9 cellular contexts compared by ENCODE assay signal in the genomic region with DNA sequence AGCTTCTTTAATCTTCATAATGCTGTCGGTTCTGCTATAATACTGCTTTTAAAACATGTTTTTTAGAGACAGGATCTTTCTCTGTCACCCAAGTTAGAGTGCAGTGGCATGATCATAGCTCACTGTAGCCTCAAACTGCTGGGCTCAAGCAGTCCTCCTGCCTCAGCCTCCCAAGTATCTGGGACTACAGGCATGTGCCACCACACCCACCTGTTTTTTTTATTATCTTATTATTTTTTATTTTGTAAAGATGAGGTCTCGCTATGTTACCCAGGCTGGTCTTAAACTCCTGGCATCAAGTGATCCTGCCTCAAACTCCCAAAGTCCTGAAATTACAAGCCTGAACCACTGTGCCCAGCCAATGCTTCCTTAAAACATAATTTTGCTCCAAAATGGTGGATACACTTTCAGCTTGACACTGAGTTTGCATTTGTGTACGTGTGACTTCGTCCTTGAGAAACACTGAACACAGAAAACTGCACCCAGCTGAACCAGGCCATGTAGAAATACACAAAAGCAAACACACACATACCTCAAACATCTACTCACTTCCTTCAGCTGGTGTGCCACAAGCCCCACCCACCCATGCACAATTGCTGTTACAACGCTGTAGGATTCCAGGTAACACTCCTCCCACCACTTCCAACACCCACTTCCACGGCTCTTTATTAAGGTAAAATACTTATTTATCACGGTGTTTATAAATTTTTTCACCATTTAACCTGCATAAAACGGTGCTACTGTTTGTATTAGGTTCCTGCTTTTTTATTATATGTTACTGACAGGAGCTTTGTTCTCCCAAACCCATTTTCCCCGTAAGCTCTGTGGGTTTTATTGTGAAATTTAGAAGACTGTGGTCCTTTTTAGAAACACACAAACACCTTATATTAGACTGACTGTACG.
DNase-seq lines count a peak whose midpoint lies in the region; ATAC-seq and TF ChIP-seq lines count a peak whose summit lies in the region.
"Had no signal": no experiment of that assay in that cellular context is flagged by ENCODE, and none has a peak within 500 bp of the region (broad histone marks: within the 10 kb centered on the region; RNA-seq: fewer than 3 reads in every experiment).

No MANE protein-coding gene starts in this region.

- H3K27ac Mint-ChIP-seq in Caco-2 (ENCODE audit: unreplicated experiment) = no peak overlapping the region

- no peaks in the 10 kb centered on the region for H3K4me1 ChIP-seq in Caco-2
- peaks cover 36% of the 10 kb centered on the region for H3K4me1 ChIP-seq in body of pancreas
- peaks cover 3 to 7% of the 10 kb centered on the region in 2 donors for H3K4me1 ChIP-seq in gastrocnemius medialis

- H3K36me3 Mint-ChIP-seq in Caco-2 (ENCODE audit: insufficient read depth, unreplicated experiment) = no peaks in the 10 kb centered on the region

- in situ Hi-C loops in gastrocnemius medialis (cut with MboI; ENCODE audit: low sequenced_read_pairs in 4 of 4) = no loop called here

- intact Hi-C loops in Caco-2 (cut with micrococcal nuclease; ENCODE audit: unreplicated experiment) = no loop called here
- intact Hi-C loops in body of pancreas (cut with DNase I) = no loop called here
- intact Hi-C loops in gastrocnemius medialis (cut with DNase I; ENCODE audit: low total_unique reads) = no loop called here

- CTCF ChIA-PET in Caco-2 (lab: Charles Lee) = interaction anchor here (0.6 kb wide), 1 partner anchor 9 kb away, joined by 3 read pairs; no protein-coding TSS in a partner anchor

- no peaks in the 10 kb centered on the region for H3K4me1 Mint-ChIP-seq in Caco-2 (ENCODE audit: low read depth, unreplicated experiment)

- WGBS in body of pancreas, 2 donors = 35 to 40% methylated on average over 10 of the region's 10 CpGs

- peak; percentile 50 to 69 for DNase-seq in Caco-2
- DNase-seq in NCI-H510A treated with DMSO at 0.1 percent for 48 hours (lab: John Stamatoyannopoulos, UW) = peak; percentile 47
- peak; percentile 59 to 83 (median 75) for DNase-seq in body of pancreas
- DNase-seq in mucosa of gallbladder (ENCODE audit: low spot score) = peak; percentile 47
- DNase-seq in NK-92 (lab: John Stamatoyannopoulos, UW; ENCODE audit: unreplicated experiment) = no peak
- no peak for DNase-seq in ecto neural progenitor cell (ENCODE audit: low spot score)
- no peak for DNase-seq in iPS-NIHi11 (ENCODE audit: low spot score)
- no peak for DNase-seq in gastrocnemius medialis
- DNase-seq: tibial artery had no signal

- H3K9me3 Mint-ChIP-seq in Caco-2 (ENCODE audit: unreplicated experiment) = no peaks in the 10 kb centered on the region

- H3K36me3 ChIP-seq in Caco-2 (ENCODE audit: control insufficient read depth, insufficient read depth, low read length) = no peaks in the 10 kb centered on the region
- no peaks in the 10 kb centered on the region for H3K36me3 ChIP-seq in body of pancreas (replicated peaks in 1 of 2; ENCODE audit: insufficient read depth in 1 of 2, low read depth in 2 of 2)
- no peaks in the 10 kb centered on the region for H3K36me3 ChIP-seq in gastrocnemius medialis
- H3K36me3 ChIP-seq: tibial artery had no signal

- no peak overlapping the region for H3K4me3 Mint-ChIP-seq in Caco-2 (ENCODE audit: unreplicated experiment)

- no peaks in the 10 kb centered on the region for H3K9me3 ChIP-seq in Caco-2
- no peaks in the 10 kb centered on the region for H3K9me3 ChIP-seq in body of pancreas
- H3K9me3 ChIP-seq in gastrocnemius medialis = no peaks in the 10 kb centered on the region
- H3K9me3 ChIP-seq: tibial artery had no signal

- no peak for TF ChIP-seq CTCF in Caco-2 (IDR thresholded peaks at IDR 0.05; ENCODE audit: insufficient read depth in 1 of 2, low read depth in 1 of 2, low read length in 1 of 2, severe bottlenecking in 1 of 2, unreplicated experiment in 1 of 2)
- TF ChIP-seq CTCF in body of pancreas (IDR thresholded peaks at IDR 0.05) = no peak
- no peak for TF ChIP-seq CTCF in gastrocnemius medialis (IDR thresholded peaks at IDR 0.05 in 4 of 5, conservative IDR thresholded peaks at IDR 0.05 in 1 of 5)

- H3K27ac ChIP-seq in body of pancreas (peak overlapping the region; percentile 13 to 76 (median 62)), gastrocnemius medialis (no peak overlapping the region)
- H3K27ac ChIP-seq: tibial artery had no signal

- H3K4me3 ChIP-seq in Caco-2 (ENCODE audit: low read depth, low read length) = no peak overlapping the region
- H3K4me3 ChIP-seq in body of pancreas = no peak overlapping the region
- no peak overlapping the region for H3K4me3 ChIP-seq in gastrocnemius medialis
- H3K4me3 ChIP-seq: tibial artery had no signal

- POLR2A ChIA-PET in Caco-2 (lab: Charles Lee) = no interaction called here

- H3K27me3 Mint-ChIP-seq in Caco-2 (ENCODE audit: insufficient read depth, unreplicated experiment) = no peaks in the 10 kb centered on the region

- H3K27me3 ChIP-seq in Caco-2 (replicated peaks; ENCODE audit: control insufficient read depth, insufficient read depth, low read length) (no peaks in the 10 kb centered on the region), body of pancreas (no peaks in the 10 kb centered on the region), gastrocnemius medialis (no peaks in the 10 kb centered on the region)
- H3K27me3 ChIP-seq: tibial artery had no signal

- TF ChIP-seq POLR2A in body of pancreas (IDR thresholded peaks at IDR 0.05) = peak in 2 of 3 donors; percentile 24 to 28
- no peak for TF ChIP-seq POLR2A in gastrocnemius medialis (IDR thresholded peaks at IDR 0.05)

- BruUV-seq in Caco-2 (replicated peaks; lab: Mats Ljungman, UMichigan) = no TSS peak

- ATAC-seq in body of pancreas = peak; percentile 73
- ATAC-seq in gastrocnemius medialis = no peak

Comparison
In these comparisons a context has a peak if more than half of its experiments do, and no peak if none do; other contexts are left out.
1. DNase-seq: peak in Caco-2 (2 of 2), NCI-H510A treated with DMSO at 0.1 percent for 48 hours (single experiment), body of pancreas (4 of 4) and mucosa of gallbladder (single experiment); none in NK-92 (single experiment), ecto neural progenitor cell (single experiment), iPS-NIHi11 (single experiment) and gastrocnemius medialis (0 of 2).
2. H3K27ac ChIP-seq: peak in body of pancreas (4 of 4); none in gastrocnemius medialis (0 of 4).
3. POLR2A ChIP-seq: peak in body of pancreas (2 of 3); none in gastrocnemius medialis (0 of 2).